In the genomic region with DNA sequence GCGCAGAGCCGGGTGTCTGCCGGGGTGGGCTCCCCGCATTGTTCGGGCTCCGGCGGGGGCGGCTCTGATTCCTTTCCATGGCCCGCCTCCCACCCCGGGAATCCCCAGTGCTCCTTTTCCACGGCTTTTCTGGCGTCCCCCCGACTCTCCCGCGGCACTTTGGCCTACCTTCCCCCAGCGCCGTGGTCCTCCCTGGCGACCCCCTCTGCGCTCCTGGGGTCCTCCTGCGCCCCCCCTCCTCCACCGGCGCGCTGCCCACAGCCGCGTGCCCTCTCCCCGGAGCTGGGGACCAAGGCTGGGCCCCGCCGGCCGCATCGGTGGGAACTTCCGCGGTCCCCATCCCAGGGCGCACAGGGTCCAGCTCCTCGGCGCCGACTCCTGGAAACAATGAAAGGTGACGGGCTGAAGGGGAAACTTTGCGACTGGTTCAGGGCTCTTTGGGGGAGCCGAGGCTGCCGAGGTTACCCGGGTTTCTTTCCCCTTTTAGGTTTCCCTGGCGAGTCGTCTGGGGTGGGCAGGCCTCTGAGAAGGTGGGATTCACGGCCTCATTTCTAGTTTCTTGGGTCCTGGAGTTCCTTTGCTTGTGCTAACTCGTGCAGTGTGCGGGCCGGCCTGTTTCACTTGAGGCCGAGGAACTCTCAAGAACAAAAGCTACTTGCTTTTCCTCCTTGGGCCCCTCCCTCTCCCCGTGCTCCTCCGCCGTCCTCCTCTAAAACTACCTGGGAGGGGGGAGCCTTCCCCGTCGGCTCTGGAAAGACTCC, we compare ENCODE assay signal across 1 cellular context.
TF ChIP-seq lines count a peak whose summit lies in the region.

No MANE protein-coding gene starts in this region.

TF ChIP-seq in K562, 482 proteins besides CTCF, POLR2A, EP300 and RAD21 (continued from another document and continues in another):
- TF ChIP-seq, protein P1, sequence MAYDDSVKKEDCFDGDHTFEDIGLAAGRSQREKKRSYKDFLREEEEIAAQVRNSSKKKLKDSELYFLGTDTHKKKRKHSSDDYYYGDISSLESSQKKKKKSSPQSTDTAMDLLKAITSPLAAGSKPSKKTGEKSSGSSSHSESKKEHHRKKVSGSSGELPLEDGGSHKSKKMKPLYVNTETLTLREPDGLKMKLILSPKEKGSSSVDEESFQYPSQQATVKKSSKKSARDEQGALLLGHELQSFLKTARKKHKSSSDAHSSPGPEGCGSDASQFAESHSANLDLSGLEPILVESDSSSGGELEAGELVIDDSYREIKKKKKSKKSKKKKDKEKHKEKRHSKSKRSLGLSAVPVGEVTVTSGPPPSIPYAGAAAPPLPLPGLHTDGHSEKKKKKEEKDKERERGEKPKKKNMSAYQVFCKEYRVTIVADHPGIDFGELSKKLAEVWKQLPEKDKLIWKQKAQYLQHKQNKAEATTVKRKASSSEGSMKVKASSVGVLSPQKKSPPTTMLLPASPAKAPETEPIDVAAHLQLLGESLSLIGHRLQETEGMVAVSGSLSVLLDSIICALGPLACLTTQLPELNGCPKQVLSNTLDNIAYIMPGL (CRISPR knock-in tag; IDR thresholded peaks at IDR 0.05): no peak; the same call in 1 of the 2 replicates
- TF ChIP-seq ZKSCAN8 (CRISPR knock-in tag; IDR thresholded peaks at IDR 0.05) (no peak), ZFP36 (IDR thresholded peaks at IDR 0.05; ENCODE audit: low read depth, low read length, partially characterized antibody) (peak; percentile 10), SMARCC2 (IDR thresholded peaks at IDR 0.05; ENCODE audit: low read depth) (no peak), HMG20A (CRISPR knock-in tag; conservative IDR thresholded peaks at IDR 0.05) (no peak), NCOA1 (IDR thresholded peaks at IDR 0.05; ENCODE audit: low read depth) (no peak), ZNF174 (CRISPR knock-in tag; IDR thresholded peaks at IDR 0.05) (no peak), BRF1 (IDR thresholded peaks at IDR 0.05; ENCODE audit: borderline replicate concordance, extremely low read depth, insufficient read length) (no peak), ETS2 (tag; IDR thresholded peaks at IDR 0.05; ENCODE audit: borderline replicate concordance, poor library complexity, severe bottlenecking) (no peak), HSF4 (CRISPR knock-in tag; IDR thresholded peaks at IDR 0.05; ENCODE audit: borderline replicate concordance) (no peak), ZNF75A (CRISPR knock-in tag; IDR thresholded peaks at IDR 0.05) (no peak), NFXL1 (CRISPR knock-in tag; IDR thresholded peaks at IDR 0.05) (no peak), NONO (IDR thresholded peaks at IDR 0.05; ENCODE audit: low read depth in 2 of 2, low read length in 1 of 2) (no peak), NCOA4 (IDR thresholded peaks at IDR 0.05; ENCODE audit: partially characterized antibody) (no peak), ARID2 (IDR thresholded peaks at IDR 0.05) (no peak), ZNF589 (CRISPR knock-in tag; IDR thresholded peaks at IDR 0.05; ENCODE audit: low read depth) (no peak), HCFC1 (IDR thresholded peaks at IDR 0.05; ENCODE audit: low read depth, low read length) (no peak), FOXP1 (CRISPR knock-in tag; IDR thresholded peaks at IDR 0.05) (peak; percentile 39; the same call in 1 of the 2 replicates), TBL1XR1 (IDR thresholded peaks at IDR 0.05; ENCODE audit: low read length in 2 of 2) (peak in 1 of 2 experiments; percentile 27; a peak in 1 of 4 replicates), ZNF408 (CRISPR knock-in tag; IDR thresholded peaks at IDR 0.05; ENCODE audit: low read depth) (no peak), ZNF384 (IDR thresholded peaks at IDR 0.05; ENCODE audit: low read depth, low read length) (no peak), ETV5 (CRISPR knock-in tag; IDR thresholded peaks at IDR 0.05; ENCODE audit: low read depth) (peak; percentile 65; the same call in 1 of the 2 replicates), ZNF134 (CRISPR knock-in tag; conservative IDR thresholded peaks at IDR 0.05) (no peak), TRIM28 (IDR thresholded peaks at IDR 0.05) (no peak), SIN3B (IDR thresholded peaks at IDR 0.05; ENCODE audit: low read depth) (no peak), LCOR (CRISPR knock-in tag; IDR thresholded peaks at IDR 0.05) (no peak), NFATC3 (IDR thresholded peaks at IDR 0.05) (no peak), ZNF184 (CRISPR knock-in tag; IDR thresholded peaks at IDR 0.05) (no peak), ZNF707 (CRISPR knock-in tag; conservative IDR thresholded peaks at IDR 0.05) (no peak), ELF2 (CRISPR knock-in tag; IDR thresholded peaks at IDR 0.05) (no peak), ZNF274 (IDR thresholded peaks at IDR 0.05; ENCODE audit: borderline replicate concordance, low read depth, low read length) (no peak), ATF7 (IDR thresholded peaks at IDR 0.05) (no peak), CBX1 (IDR thresholded peaks at IDR 0.05; ENCODE audit: low read depth) (0 out of 2 replicates have a peak, but pooled peaks have one; percentile 50), THRAP3 (IDR thresholded peaks at IDR 0.05; ENCODE audit: borderline replicate concordance) (no peak), KAT2B (IDR thresholded peaks at IDR 0.05; ENCODE audit: low read depth, low read length) (no peak), PRMT5 (CRISPR knock-in tag; IDR thresholded peaks at IDR 0.05) (0 out of 2 replicates have a peak, but pooled peaks have one; percentile 2), RNF2 (IDR thresholded peaks at IDR 0.05) (no peak), PYGO2 (tag; IDR thresholded peaks at IDR 0.05) (no peak), GTF2A2 (tag; IDR thresholded peaks at IDR 0.05) (no peak), ERF (CRISPR knock-in tag; IDR thresholded peaks at IDR 0.05) (no peak; the same call in 1 of the 2 replicates), ZNF197 (CRISPR knock-in tag; IDR thresholded peaks at IDR 0.05; ENCODE audit: low read depth) (no peak)
- TF ChIP-seq, protein P2, sequence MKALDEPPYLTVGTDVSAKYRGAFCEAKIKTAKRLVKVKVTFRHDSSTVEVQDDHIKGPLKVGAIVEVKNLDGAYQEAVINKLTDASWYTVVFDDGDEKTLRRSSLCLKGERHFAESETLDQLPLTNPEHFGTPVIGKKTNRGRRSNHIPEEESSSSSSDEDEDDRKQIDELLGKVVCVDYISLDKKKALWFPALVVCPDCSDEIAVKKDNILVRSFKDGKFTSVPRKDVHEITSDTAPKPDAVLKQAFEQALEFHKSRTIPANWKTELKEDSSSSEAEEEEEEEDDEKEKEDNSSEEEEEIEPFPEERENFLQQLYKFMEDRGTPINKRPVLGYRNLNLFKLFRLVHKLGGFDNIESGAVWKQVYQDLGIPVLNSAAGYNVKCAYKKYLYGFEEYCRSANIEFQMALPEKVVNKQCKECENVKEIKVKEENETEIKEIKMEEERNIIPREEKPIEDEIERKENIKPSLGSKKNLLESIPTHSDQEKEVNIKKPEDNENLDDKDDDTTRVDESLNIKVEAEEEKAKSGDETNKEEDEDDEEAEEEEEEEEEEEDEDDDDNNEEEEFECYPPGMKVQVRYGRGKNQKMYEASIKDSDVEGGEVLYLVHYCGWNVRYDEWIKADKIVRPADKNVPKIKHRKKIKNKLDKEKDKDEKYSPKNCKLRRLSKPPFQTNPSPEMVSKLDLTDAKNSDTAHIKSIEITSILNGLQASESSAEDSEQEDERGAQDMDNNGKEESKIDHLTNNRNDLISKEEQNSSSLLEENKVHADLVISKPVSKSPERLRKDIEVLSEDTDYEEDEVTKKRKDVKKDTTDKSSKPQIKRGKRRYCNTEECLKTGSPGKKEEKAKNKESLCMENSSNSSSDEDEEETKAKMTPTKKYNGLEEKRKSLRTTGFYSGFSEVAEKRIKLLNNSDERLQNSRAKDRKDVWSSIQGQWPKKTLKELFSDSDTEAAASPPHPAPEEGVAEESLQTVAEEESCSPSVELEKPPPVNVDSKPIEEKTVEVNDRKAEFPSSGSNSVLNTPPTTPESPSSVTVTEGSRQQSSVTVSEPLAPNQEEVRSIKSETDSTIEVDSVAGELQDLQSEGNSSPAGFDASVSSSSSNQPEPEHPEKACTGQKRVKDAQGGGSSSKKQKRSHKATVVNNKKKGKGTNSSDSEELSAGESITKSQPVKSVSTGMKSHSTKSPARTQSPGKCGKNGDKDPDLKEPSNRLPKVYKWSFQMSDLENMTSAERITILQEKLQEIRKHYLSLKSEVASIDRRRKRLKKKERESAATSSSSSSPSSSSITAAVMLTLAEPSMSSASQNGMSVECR (CRISPR knock-in tag; IDR thresholded peaks at IDR 0.05): peak; percentile 33; the same call in 1 of the 2 replicates
- TF ChIP-seq, protein P3, sequence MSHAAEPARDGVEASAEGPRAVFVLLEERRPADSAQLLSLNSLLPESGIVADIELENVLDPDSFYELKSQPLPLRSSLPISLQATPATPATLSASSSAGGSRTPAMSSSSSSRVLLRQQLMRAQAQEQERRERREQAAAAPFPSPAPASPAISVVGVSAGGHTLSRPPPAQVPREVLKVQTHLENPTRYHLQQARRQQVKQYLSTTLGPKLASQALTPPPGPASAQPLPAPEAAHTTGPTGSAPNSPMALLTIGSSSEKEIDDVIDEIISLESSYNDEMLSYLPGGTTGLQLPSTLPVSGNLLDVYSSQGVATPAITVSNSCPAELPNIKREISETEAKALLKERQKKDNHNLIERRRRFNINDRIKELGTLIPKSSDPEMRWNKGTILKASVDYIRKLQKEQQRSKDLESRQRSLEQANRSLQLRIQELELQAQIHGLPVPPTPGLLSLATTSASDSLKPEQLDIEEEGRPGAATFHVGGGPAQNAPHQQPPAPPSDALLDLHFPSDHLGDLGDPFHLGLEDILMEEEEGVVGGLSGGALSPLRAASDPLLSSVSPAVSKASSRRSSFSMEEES (CRISPR knock-in tag; IDR thresholded peaks at IDR 0.05): no peak
- TF ChIP-seq, protein P4, sequence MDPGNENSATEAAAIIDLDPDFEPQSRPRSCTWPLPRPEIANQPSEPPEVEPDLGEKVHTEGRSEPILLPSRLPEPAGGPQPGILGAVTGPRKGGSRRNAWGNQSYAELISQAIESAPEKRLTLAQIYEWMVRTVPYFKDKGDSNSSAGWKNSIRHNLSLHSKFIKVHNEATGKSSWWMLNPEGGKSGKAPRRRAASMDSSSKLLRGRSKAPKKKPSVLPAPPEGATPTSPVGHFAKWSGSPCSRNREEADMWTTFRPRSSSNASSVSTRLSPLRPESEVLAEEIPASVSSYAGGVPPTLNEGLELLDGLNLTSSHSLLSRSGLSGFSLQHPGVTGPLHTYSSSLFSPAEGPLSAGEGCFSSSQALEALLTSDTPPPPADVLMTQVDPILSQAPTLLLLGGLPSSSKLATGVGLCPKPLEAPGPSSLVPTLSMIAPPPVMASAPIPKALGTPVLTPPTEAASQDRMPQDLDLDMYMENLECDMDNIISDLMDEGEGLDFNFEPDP (CRISPR knock-in tag; IDR thresholded peaks at IDR 0.05): no peak
- TF ChIP-seq, protein P5, sequence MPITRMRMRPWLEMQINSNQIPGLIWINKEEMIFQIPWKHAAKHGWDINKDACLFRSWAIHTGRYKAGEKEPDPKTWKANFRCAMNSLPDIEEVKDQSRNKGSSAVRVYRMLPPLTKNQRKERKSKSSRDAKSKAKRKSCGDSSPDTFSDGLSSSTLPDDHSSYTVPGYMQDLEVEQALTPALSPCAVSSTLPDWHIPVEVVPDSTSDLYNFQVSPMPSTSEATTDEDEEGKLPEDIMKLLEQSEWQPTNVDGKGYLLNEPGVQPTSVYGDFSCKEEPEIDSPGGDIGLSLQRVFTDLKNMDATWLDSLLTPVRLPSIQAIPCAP (CRISPR knock-in tag; IDR thresholded peaks at IDR 0.05; ENCODE audit: borderline replicate concordance): no peak
- TF ChIP-seq, protein P6, sequence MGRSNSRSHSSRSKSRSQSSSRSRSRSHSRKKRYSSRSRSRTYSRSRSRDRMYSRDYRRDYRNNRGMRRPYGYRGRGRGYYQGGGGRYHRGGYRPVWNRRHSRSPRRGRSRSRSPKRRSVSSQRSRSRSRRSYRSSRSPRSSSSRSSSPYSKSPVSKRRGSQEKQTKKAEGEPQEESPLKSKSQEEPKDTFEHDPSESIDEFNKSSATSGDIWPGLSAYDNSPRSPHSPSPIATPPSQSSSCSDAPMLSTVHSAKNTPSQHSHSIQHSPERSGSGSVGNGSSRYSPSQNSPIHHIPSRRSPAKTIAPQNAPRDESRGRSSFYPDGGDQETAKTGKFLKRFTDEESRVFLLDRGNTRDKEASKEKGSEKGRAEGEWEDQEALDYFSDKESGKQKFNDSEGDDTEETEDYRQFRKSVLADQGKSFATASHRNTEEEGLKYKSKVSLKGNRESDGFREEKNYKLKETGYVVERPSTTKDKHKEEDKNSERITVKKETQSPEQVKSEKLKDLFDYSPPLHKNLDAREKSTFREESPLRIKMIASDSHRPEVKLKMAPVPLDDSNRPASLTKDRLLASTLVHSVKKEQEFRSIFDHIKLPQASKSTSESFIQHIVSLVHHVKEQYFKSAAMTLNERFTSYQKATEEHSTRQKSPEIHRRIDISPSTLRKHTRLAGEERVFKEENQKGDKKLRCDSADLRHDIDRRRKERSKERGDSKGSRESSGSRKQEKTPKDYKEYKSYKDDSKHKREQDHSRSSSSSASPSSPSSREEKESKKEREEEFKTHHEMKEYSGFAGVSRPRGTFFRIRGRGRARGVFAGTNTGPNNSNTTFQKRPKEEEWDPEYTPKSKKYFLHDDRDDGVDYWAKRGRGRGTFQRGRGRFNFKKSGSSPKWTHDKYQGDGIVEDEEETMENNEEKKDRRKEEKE (IDR thresholded peaks at IDR 0.05; ENCODE audit: borderline replicate concordance in 1 of 2, control insufficient read depth in 1 of 2, low read depth in 2 of 2, low read length in 1 of 2): no peak
- TF ChIP-seq, protein P7, sequence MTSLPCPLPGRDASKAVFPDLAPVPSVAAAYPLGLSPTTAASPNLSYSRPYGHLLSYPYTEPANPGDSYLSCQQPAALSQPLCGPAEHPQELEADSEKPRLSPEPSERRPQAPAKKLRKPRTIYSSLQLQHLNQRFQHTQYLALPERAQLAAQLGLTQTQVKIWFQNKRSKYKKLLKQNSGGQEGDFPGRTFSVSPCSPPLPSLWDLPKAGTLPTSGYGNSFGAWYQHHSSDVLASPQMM (CRISPR knock-in tag; IDR thresholded peaks at IDR 0.05): no peak
- TF ChIP-seq, protein P8, sequence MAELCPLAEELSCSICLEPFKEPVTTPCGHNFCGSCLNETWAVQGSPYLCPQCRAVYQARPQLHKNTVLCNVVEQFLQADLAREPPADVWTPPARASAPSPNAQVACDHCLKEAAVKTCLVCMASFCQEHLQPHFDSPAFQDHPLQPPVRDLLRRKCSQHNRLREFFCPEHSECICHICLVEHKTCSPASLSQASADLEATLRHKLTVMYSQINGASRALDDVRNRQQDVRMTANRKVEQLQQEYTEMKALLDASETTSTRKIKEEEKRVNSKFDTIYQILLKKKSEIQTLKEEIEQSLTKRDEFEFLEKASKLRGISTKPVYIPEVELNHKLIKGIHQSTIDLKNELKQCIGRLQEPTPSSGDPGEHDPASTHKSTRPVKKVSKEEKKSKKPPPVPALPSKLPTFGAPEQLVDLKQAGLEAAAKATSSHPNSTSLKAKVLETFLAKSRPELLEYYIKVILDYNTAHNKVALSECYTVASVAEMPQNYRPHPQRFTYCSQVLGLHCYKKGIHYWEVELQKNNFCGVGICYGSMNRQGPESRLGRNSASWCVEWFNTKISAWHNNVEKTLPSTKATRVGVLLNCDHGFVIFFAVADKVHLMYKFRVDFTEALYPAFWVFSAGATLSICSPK (IDR thresholded peaks at IDR 0.05; ENCODE audit: borderline replicate concordance): no peak
- TF ChIP-seq, protein P9, sequence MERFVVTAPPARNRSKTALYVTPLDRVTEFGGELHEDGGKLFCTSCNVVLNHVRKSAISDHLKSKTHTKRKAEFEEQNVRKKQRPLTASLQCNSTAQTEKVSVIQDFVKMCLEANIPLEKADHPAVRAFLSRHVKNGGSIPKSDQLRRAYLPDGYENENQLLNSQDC (CRISPR knock-in tag; IDR thresholded peaks at IDR 0.05): 0 out of 2 replicates have a peak, but pooled peaks have one; percentile 46
